In genomic region chr9:136587145-136587943, GRCh38 we compare ENCODE assay signal across 8 cellular contexts. TPM values are rescaled to one million over a fixed set of nuclear protein-coding genes. Genes with fewer than 3 reads are reported as not detected.
A peak's percentile ranks its signal among the peaks of the same experiment; 100 is the strongest.
DNase-seq lines count a peak whose midpoint lies in the region; TF ChIP-seq lines count a peak whose summit lies in the region.

No MANE protein-coding gene starts in this region.

- H3K9me3 ChIP-seq in uterus (no peaks in the 10 kb centered on the region), suprapubic skin (no peaks in the 10 kb centered on the region)

- TF ChIP-seq POLR2A in uterus (IDR thresholded peaks at IDR 0.05) = no peak
- TF ChIP-seq POLR2A in suprapubic skin (IDR thresholded peaks at IDR 0.05) = no peak

- H3K27me3 ChIP-seq in uterus (no peaks in the 10 kb centered on the region), suprapubic skin (no peaks in the 10 kb centered on the region)

- no peaks in the 10 kb centered on the region for H3K9me3 Mint-ChIP-seq in dendritic cell treated with granulocyte-macrophage colony-stimulating factor and Interleukin-4, amounts not matched to agents 40 ng/mL and 50 ng/mL, for 4 days

- H3K36me3 Mint-ChIP-seq in dendritic cell treated with granulocyte-macrophage colony-stimulating factor and Interleukin-4, amounts not matched to agents 40 ng/mL and 50 ng/mL, for 4 days (ENCODE audit: low read depth) = no peaks in the 10 kb centered on the region

- H3K36me3 ChIP-seq in uterus = no peaks in the 10 kb centered on the region
- no peaks in the 10 kb centered on the region for H3K36me3 ChIP-seq in suprapubic skin

- H3K27ac ChIP-seq in uterus (peak overlapping the region; percentile 0 to 50), suprapubic skin (no peak overlapping the region)

- H3K27me3 Mint-ChIP-seq in dendritic cell treated with granulocyte-macrophage colony-stimulating factor and Interleukin-4, amounts not matched to agents 40 ng/mL and 50 ng/mL, for 4 days = peaks cover 55% of the 10 kb centered on the region

- H3K4me3 Mint-ChIP-seq in dendritic cell treated with granulocyte-macrophage colony-stimulating factor and Interleukin-4, amounts not matched to agents 40 ng/mL and 50 ng/mL, for 4 days = peak overlapping the region; percentile 34

- TF ChIP-seq CTCF in uterus (IDR thresholded peaks at IDR 0.05) (no peak), suprapubic skin (IDR thresholded peaks at IDR 0.05) (no peak)

- no peak overlapping the region for H3K27ac Mint-ChIP-seq in dendritic cell treated with granulocyte-macrophage colony-stimulating factor and Interleukin-4, amounts not matched to agents 40 ng/mL and 50 ng/mL, for 4 days

- intact Hi-C loops in dendritic cell treated with granulocyte-macrophage colony-stimulating factor and Interleukin-4, amounts not matched to agents 40 ng/mL and 50 ng/mL, for 4 days (cut with micrococcal nuclease) = loop anchor here (1.0 kb wide), 1 partner anchor 23 kb away; no protein-coding TSS in a partner anchor
- intact Hi-C loops in uterus (cut with DNase I; ENCODE audit: low total_unique reads) = no loop called here

- 36% methylated on average over 6 of the region's 33 CpGs for WGBS in suprapubic skin

- peaks cover 11 to 26% of the 10 kb centered on the region in 2 donors for H3K4me1 ChIP-seq in uterus
- peaks cover 63% of the 10 kb centered on the region for H3K4me1 ChIP-seq in suprapubic skin

- no peak for TF ChIP-seq EP300 in suprapubic skin (IDR thresholded peaks at IDR 0.05)

- peaks cover 50% of the 10 kb centered on the region for H3K4me1 Mint-ChIP-seq in dendritic cell treated with granulocyte-macrophage colony-stimulating factor and Interleukin-4, amounts not matched to agents 40 ng/mL and 50 ng/mL, for 4 days (ENCODE audit: low read depth)

- DNase-seq in NCI-H82 (lab: John Stamatoyannopoulos, UW) (peak; percentile 74), NCI-H82 treated with DMSO at 0.1 percent for 48 hours (lab: John Stamatoyannopoulos, UW; ENCODE audit: unreplicated experiment) (no peak), lung microvascular endothelial cell (ENCODE audit: low read depth in 2 of 2) (peak; percentile 44 to 59), uterus (peak; percentile 81 to 89), cortex of kidney (lab: John Stamatoyannopoulos, UW) (no peak), suprapubic skin (ENCODE audit: low spot score in 2 of 2) (no peak), NCI-H1048 (lab: John Stamatoyannopoulos, UW) (no peak)

- H3K4me3 ChIP-seq in uterus (no peak overlapping the region), suprapubic skin (no peak overlapping the region)

RNA-seq across cellular contexts. Expression of gene NOTCH1, which starts 41.5 kb away (rescaled TPM):
- 75.2 and 76.9 TPM in 2 replicates for total RNA-seq in lung microvascular endothelial cell
- total RNA-seq in uterus = 100 to 1,000 TPM in 1 of 4 donors, 10 to 100 TPM in 3; 19.7 to 109 (median 35.6) TPM
- total RNA-seq in suprapubic skin = 100 to 1,000 TPM in 3 of 4 donors, 10 to 100 TPM in 1; 71.0 to 160 (median 114) TPM

Comparison
In these comparisons a context has a peak if more than half of its experiments do, and no peak if none do; other contexts are left out.
1. DNase-seq: peak in NCI-H82 (single experiment), lung microvascular endothelial cell (2 of 2) and uterus (2 of 2); none in NCI-H82 treated with DMSO at 0.1 percent for 48 hours (single experiment), cortex of kidney (single experiment), suprapubic skin (0 of 2) and NCI-H1048 (single experiment).